Comparison of ENCODE assay signal across 8 cellular contexts in genomic region chr11:107858217-107859070, GRCh38. TPM values are rescaled to one million over a fixed set of nuclear protein-coding genes. Genes with fewer than 3 reads are reported as not detected.
A peak's percentile ranks its signal among the peaks of the same experiment; 100 is the strongest.
DNase-seq lines count a peak whose midpoint lies in the region; ATAC-seq and TF ChIP-seq lines count a peak whose summit lies in the region.

Gene SLC35F2, minus strand, starts transcription at chr11:107858787. Its CDS starts 20 bp downstream, at chr11:107858767.

- peaks cover 7% of the 10 kb centered on the region; the same call in 1 of the 2 replicates for H3F3A ChIP-seq in DOHH2 (ENCODE audit: control insufficient read depth, insufficient read depth)

- H3K4me3 ChIP-seq in DOHH2 (ENCODE audit: low read length) = peak within 1 kb of the TSS; percentile 99
- H3K4me3 ChIP-seq in Jurkat, Clone E6-1 (ENCODE audit: low read length) = peak within 1 kb of the TSS; percentile 83
- H3K4me3 ChIP-seq in Peyer's patch = peak within 1 kb of the TSS; percentile 55 to 84 (median 68)
- peak within 1 kb of the TSS; percentile 51 to 59 for H3K4me3 ChIP-seq in neutrophil (ENCODE audit: low read depth in 1 of 2, low read length in 1 of 2)
- H3K4me3 ChIP-seq in testis = peak within 1 kb of the TSS; percentile 58 to 72

- peak within 1 kb of the TSS; percentile 83 for H3K27ac Mint-ChIP-seq in activated T-helper 1 cell treated with anti-CD3 and anti-CD28 coated beads, Interleukin-12 subunit alpha, Interleukin-12 subunit beta, Interleukin-2, Interleukin-4 antibody, amounts not matched to agents 30 ng/mL and 10 ng/mL and 1 ng/mL, durations not matched to agents 14 hours and 24 hours and 36 hours

- peak; percentile 67 for DNase-seq in Jurkat, Clone E6-1 (ENCODE audit: low read depth, low spot score)
- peak; percentile 67 to 89 (median 82) for DNase-seq in Peyer's patch
- peak; percentile 62 for DNase-seq in activated T-helper 1 cell treated with anti-CD3 and anti-CD28 coated beads, Interleukin-12 subunit alpha, Interleukin-12 subunit beta, Interleukin-2, Interleukin-4 antibody, amounts not matched to agents 30 ng/mL and 10 ng/mL and 1 ng/mL, durations not matched to agents 14 hours and 24 hours and 36 hours (ENCODE audit: low spot score)
- peak; percentile 35 for DNase-seq in foreskin melanocyte
- peak; percentile 68 for DNase-seq in testis

- peaks cover 26% of the 10 kb centered on the region for H3K4me1 Mint-ChIP-seq in activated T-helper 1 cell treated with anti-CD3 and anti-CD28 coated beads, Interleukin-12 subunit alpha, Interleukin-12 subunit beta, Interleukin-2, Interleukin-4 antibody, amounts not matched to agents 30 ng/mL and 10 ng/mL and 1 ng/mL, durations not matched to agents 14 hours and 24 hours and 36 hours (ENCODE audit: low read depth)

- TF ChIP-seq CTCF in DOHH2 (IDR thresholded peaks at IDR 0.05; ENCODE audit: low read depth, low read length, poor library complexity, severe bottlenecking) (peak; percentile 27), Peyer's patch (IDR thresholded peaks at IDR 0.05) (no peak), neutrophil (IDR thresholded peaks at IDR 0.05) (no peak), testis (IDR thresholded peaks at IDR 0.05) (no peak)

- H3K27me3 Mint-ChIP-seq in activated T-helper 1 cell treated with anti-CD3 and anti-CD28 coated beads, Interleukin-12 subunit alpha, Interleukin-12 subunit beta, Interleukin-2, Interleukin-4 antibody, amounts not matched to agents 30 ng/mL and 10 ng/mL and 1 ng/mL, durations not matched to agents 14 hours and 24 hours and 36 hours (ENCODE audit: insufficient read depth) = peaks cover 8% of the 10 kb centered on the region

- peaks cover 8% of the 10 kb centered on the region for H3K36me3 Mint-ChIP-seq in activated T-helper 1 cell treated with anti-CD3 and anti-CD28 coated beads, Interleukin-12 subunit alpha, Interleukin-12 subunit beta, Interleukin-2, Interleukin-4 antibody, amounts not matched to agents 30 ng/mL and 10 ng/mL and 1 ng/mL, durations not matched to agents 14 hours and 24 hours and 36 hours (ENCODE audit: low read depth)

- H3K4me2 ChIP-seq in DOHH2 (ENCODE audit: low read length) = peak within 1 kb of the TSS; percentile 81

- H3K9me3 Mint-ChIP-seq in activated T-helper 1 cell treated with anti-CD3 and anti-CD28 coated beads, Interleukin-12 subunit alpha, Interleukin-12 subunit beta, Interleukin-2, Interleukin-4 antibody, amounts not matched to agents 30 ng/mL and 10 ng/mL and 1 ng/mL, durations not matched to agents 14 hours and 24 hours and 36 hours = no peaks in the 10 kb centered on the region

- peak within 1 kb of the TSS; percentile 95 for H3K4me3 Mint-ChIP-seq in activated T-helper 1 cell treated with anti-CD3 and anti-CD28 coated beads, Interleukin-12 subunit alpha, Interleukin-12 subunit beta, Interleukin-2, Interleukin-4 antibody, amounts not matched to agents 30 ng/mL and 10 ng/mL and 1 ng/mL, durations not matched to agents 14 hours and 24 hours and 36 hours

- H3K9me3 ChIP-seq in DOHH2 (ENCODE audit: control insufficient read depth, insufficient read depth, low read length) = no peaks in the 10 kb centered on the region
- H3K9me3 ChIP-seq in Peyer's patch = no peaks in the 10 kb centered on the region
- no peaks in the 10 kb centered on the region for H3K9me3 ChIP-seq in neutrophil
- H3K9me3 ChIP-seq in testis = no peaks in the 10 kb centered on the region

- peak; percentile 89 for ATAC-seq in GM21576 (IDR thresholded peaks at IDR 0.05; ENCODE audit: unreplicated experiment)

- TF ChIP-seq POLR2A in Peyer's patch (IDR thresholded peaks at IDR 0.05) (peak; percentile 54 to 66), testis (IDR thresholded peaks at IDR 0.05) (no peak)

- peaks cover 2% of the 10 kb centered on the region; the same call in 1 of the 2 replicates for H4K20me1 ChIP-seq in DOHH2 (ENCODE audit: control insufficient read depth, insufficient read depth, low read depth, low read length)

- WGBS in testis, 2 donors = 1% methylated on average over 21 to 65 of the region's 73 CpGs

- no peaks in the 10 kb centered on the region for H3K9me2 ChIP-seq in DOHH2 (replicated peaks; ENCODE audit: control insufficient read depth, low read length)

- H3K4me1 ChIP-seq in DOHH2 (ENCODE audit: control insufficient read depth, low read length) (peaks cover 22% of the 10 kb centered on the region), Peyer's patch (peaks cover 0 to 11% (median 0%) of the 10 kb centered on the region in 4 donors), neutrophil (ENCODE audit: control insufficient read depth in 1 of 2, insufficient read depth in 1 of 2, low read depth in 1 of 2, low read length in 1 of 2) (peaks cover 20 to 24% of the 10 kb centered on the region in 2 experiments), testis (peaks cover 3% of the 10 kb centered on the region)

- H3K27ac ChIP-seq in DOHH2 (ENCODE audit: low read depth, low read length) (peak within 1 kb of the TSS; percentile 53), Peyer's patch (peak within 1 kb of the TSS; percentile 63 to 91 (median 75)), neutrophil (no peak within 1 kb of the TSS), testis (peak within 1 kb of the TSS in 1 of 2 donors; percentile 29)

- peaks cover 56% of the 10 kb centered on the region for H3K79me2 ChIP-seq in DOHH2 (ENCODE audit: control insufficient read depth, low read length)

- peaks cover 4% of the 10 kb centered on the region; the same call in 1 of the 2 replicates for H3K36me3 ChIP-seq in DOHH2 (ENCODE audit: control insufficient read depth, low read length)
- no peaks in the 10 kb centered on the region for H3K36me3 ChIP-seq in Peyer's patch
- no peaks in the 10 kb centered on the region for H3K36me3 ChIP-seq in neutrophil
- no peaks in the 10 kb centered on the region for H3K36me3 ChIP-seq in testis (ENCODE audit: low read depth, missing control alignments)

- intact Hi-C loops in activated T-helper 1 cell treated with anti-CD3 and anti-CD28 coated beads, Interleukin-12 subunit alpha, Interleukin-12 subunit beta, Interleukin-2, Interleukin-4 antibody, amounts not matched to agents 30 ng/mL and 10 ng/mL and 1 ng/mL, durations not matched to agents 14 hours and 24 hours and 36 hours (cut with micrococcal nuclease) = loop anchor here (1.0 to 5.0 kb wide), 12 partner anchors 18 to 875 kb away; partner anchors contain the start of genes ACAT1, ALKBH8, ATM and C11orf65
- intact Hi-C loops in testis (cut with DNase I; ENCODE audit: low total_unique reads) = no loop called here

- peaks cover 7% of the 10 kb centered on the region; the same call in 1 of the 2 replicates for H3K27me3 ChIP-seq in DOHH2 (ENCODE audit: control insufficient read depth, low read length)
- no peaks in the 10 kb centered on the region for H3K27me3 ChIP-seq in Peyer's patch
- peaks cover 48% of the 10 kb centered on the region for H3K27me3 ChIP-seq in neutrophil
- no peaks in the 10 kb centered on the region for H3K27me3 ChIP-seq in testis

RNA-seq across cellular contexts. Expression of gene SLC35F2, which starts in this region (rescaled TPM):
- polyA plus RNA-seq in Jurkat, Clone E6-1 (2012; ENCODE audit: insufficient read depth, insufficient read length) = 25.7 TPM
- total RNA-seq in Peyer's patch (10 to 100 TPM in 3 of 4 donors, 1 to 10 TPM in 1; 9.1 to 28.5 (median 20.1) TPM), testis (10 to 100 TPM in 1 of 2 donors, 1 to 10 TPM in 1; 8.0 to 12.9 TPM)
- 36.5 and 38.0 TPM in 2 replicates for total RNA-seq in activated T-helper 1 cell treated with anti-CD3 and anti-CD28 coated beads, Interleukin-12 subunit alpha, Interleukin-12 subunit beta, Interleukin-2, Interleukin-4 antibody, amounts not matched to agents 30 ng/mL and 10 ng/mL and 1 ng/mL, durations not matched to agents 14 hours and 24 hours and 36 hours
- 7.8 TPM for polyA plus RNA-seq in testis (ENCODE audit: insufficient read depth, low read depth, low replicate concordance)
